8 cellular contexts compared by ENCODE assay signal in genomic region chr16:67431805-67432476, GRCh38. TPM values are rescaled to one million over a fixed set of nuclear protein-coding genes. Genes with fewer than 3 reads are reported as not detected.
A peak's percentile ranks its signal among the peaks of the same experiment; 100 is the strongest.
DNase-seq lines count a peak whose midpoint lies in the region; ATAC-seq, FAIRE-seq and TF ChIP-seq lines count a peak whose summit lies in the region.

No MANE protein-coding gene starts in this region.

- POLR2A ChIA-PET in activated B cell treated with CpG ODN at 0.5 μM for 24 hours (lab: Charles Lee): interaction anchor here (0.6 to 0.8 kb wide), 4 partner anchors 26 to 287 kb away, joined by 3 to 10 read pairs (median 6); partner anchors contain the start of gene GFOD2

- 50% methylated on average over 12 of the region's 12 CpGs for WGBS in thymus

- peak overlapping the region; percentile 65 for H3K4me3 Mint-ChIP-seq in activated T-cell treated with anti-CD3 and anti-CD28 coated beads, Interleukin-2, amount 50 U/mL, for 4 hours
- peak overlapping the region; percentile 70 for H3K4me3 Mint-ChIP-seq in activated B cell treated with CpG ODN at 0.5 μM for 24 hours

- H3K9me3 Mint-ChIP-seq in activated T-cell treated with anti-CD3 and anti-CD28 coated beads, Interleukin-2, amount 50 U/mL, for 4 hours: no peaks in the 10 kb centered on the region
- no peaks in the 10 kb centered on the region for H3K9me3 Mint-ChIP-seq in activated B cell treated with CpG ODN at 0.5 μM for 24 hours

- peak overlapping the region; percentile 89 to 95 for H3K9ac ChIP-seq in kidney (ENCODE audit: low read length in 2 of 2)

- peaks cover 51% of the 10 kb centered on the region for H3K27me3 ChIP-seq in thymus (ENCODE audit: control insufficient read depth, insufficient read depth)

- H3K27me3 Mint-ChIP-seq in activated T-cell treated with anti-CD3 and anti-CD28 coated beads, Interleukin-2, amount 50 U/mL, for 4 hours (ENCODE audit: low read depth): peaks cover 21% of the 10 kb centered on the region
- peaks cover 22% of the 10 kb centered on the region for H3K27me3 Mint-ChIP-seq in activated B cell treated with CpG ODN at 0.5 μM for 24 hours

- FAIRE-seq in kidney (lab: Jason Lieb, UNC): no peak

- H3K36me3 Mint-ChIP-seq in activated T-cell treated with anti-CD3 and anti-CD28 coated beads, Interleukin-2, amount 50 U/mL, for 4 hours (ENCODE audit: insufficient read depth): peaks cover 5% of the 10 kb centered on the region
- peaks cover 10% of the 10 kb centered on the region for H3K36me3 Mint-ChIP-seq in activated B cell treated with CpG ODN at 0.5 μM for 24 hours (ENCODE audit: low read depth)

- peaks cover 8% of the 10 kb centered on the region for H3K4me1 Mint-ChIP-seq in activated T-cell treated with anti-CD3 and anti-CD28 coated beads, Interleukin-2, amount 50 U/mL, for 4 hours (ENCODE audit: low read depth)
- peaks cover 40% of the 10 kb centered on the region for H3K4me1 Mint-ChIP-seq in activated B cell treated with CpG ODN at 0.5 μM for 24 hours

- no peaks in the 10 kb centered on the region for H3K9me3 ChIP-seq in kidney (ENCODE audit: control insufficient read depth in 1 of 2, low read length in 2 of 2)
- no peaks in the 10 kb centered on the region for H3K9me3 ChIP-seq in thymus (ENCODE audit: control insufficient read depth)

- ATAC-seq in activated T-cell treated with anti-CD3 and anti-CD28 coated beads, Interleukin-2, amount 50 U/mL, for 4 hours: no peak
- ATAC-seq in activated B cell treated with CpG ODN at 0.5 μM for 24 hours (ENCODE audit: low read depth): no peak

- H3K27ac Mint-ChIP-seq in activated B cell treated with CpG ODN at 0.5 μM for 24 hours: no peak overlapping the region

- intact Hi-C loops in activated B cell treated with CpG ODN at 0.5 μM for 24 hours (cut with micrococcal nuclease): no loop called here
- intact Hi-C loops in kidney (cut with DNase I): no loop called here

- H3K4me3 ChIP-seq in kidney (ENCODE audit: low read length in 2 of 2) (peak overlapping the region; percentile 70 to 86), thymus (ENCODE audit: low read length) (peak overlapping the region; percentile 49)

- no peak for TF ChIP-seq CTCF in activated B cell treated with CpG ODN at 0.5 μM for 24 hours (IDR thresholded peaks at IDR 0.05)
- TF ChIP-seq CTCF in kidney (IDR thresholded peaks at IDR 0.05; ENCODE audit: borderline replicate concordance, extremely low read depth, insufficient read depth): no peak

- H3K36me3 ChIP-seq in kidney (ENCODE audit: control insufficient read depth in 1 of 2, insufficient read depth in 2 of 2, low read length in 2 of 2) (peaks cover 5 to 7% of the 10 kb centered on the region in 2 donors), thymus (ENCODE audit: control insufficient read depth, insufficient read depth) (peaks cover 10% of the 10 kb centered on the region)

- no peak for DNase-seq in activated T-cell treated with anti-CD3 and anti-CD28 coated beads, Interleukin-2, amount 50 U/mL, for 4 hours
- no peak for DNase-seq in activated T-cell treated with anti-CD3 and anti-CD28 coated beads, Interleukin-2, amount 50 U/mL, for 48 hours
- DNase-seq in activated B cell treated with CpG ODN at 0.5 μM for 24 hours (no peak), kidney (peak; percentile 72), GM03348 (ENCODE audit: low spot score) (no peak), GDM1 (lab: John Stamatoyannopoulos, UW) (no peak), NCI-H1930 (lab: John Stamatoyannopoulos, UW) (no peak)

- peak overlapping the region; percentile 93 to 98 for H3K27ac ChIP-seq in kidney (ENCODE audit: low read depth in 2 of 2, low read length in 2 of 2)
- no peak overlapping the region for H3K27ac ChIP-seq in thymus (ENCODE audit: low read depth)

- CTCF ChIA-PET in activated B cell treated with CpG ODN at 0.5 μM for 24 hours (lab: Charles Lee): no interaction called here

- H3K4me1 ChIP-seq in kidney (ENCODE audit: control insufficient read depth in 1 of 2, insufficient read depth in 1 of 2, low read depth in 1 of 2, low read length in 2 of 2) (peaks cover 35 to 49% of the 10 kb centered on the region in 2 donors), thymus (ENCODE audit: control insufficient read depth, insufficient read depth, low read length) (no peaks in the 10 kb centered on the region)

RNA-seq across cellular contexts. Expression of gene HSD11B2, which starts 1.0 kb away (rescaled TPM):
- 1 to 10 TPM; 3.9 to 6.1 (median 5.2) TPM for total RNA-seq in activated T-cell treated with anti-CD3 and anti-CD28 coated beads, Interleukin-2, amount 50 U/mL, for 4 hours
- 0.49 TPM in 1 of 2 replicates, not detected in the other for total RNA-seq in activated B cell treated with CpG ODN at 0.5 μM for 24 hours
- 139 TPM for total RNA-seq in kidney
- 1,022 TPM for polyA plus RNA-seq in kidney (ENCODE audit: insufficient read depth, low read depth, low replicate concordance)
- polyA plus RNA-seq in thymus: 7.8 TPM

RNA-seq across cellular contexts. Expression of gene ZDHHC1, which starts 15.7 kb away (rescaled TPM):
- under 1 TPM; 0.61 to 0.99 (median 0.79) TPM for total RNA-seq in activated T-cell treated with anti-CD3 and anti-CD28 coated beads, Interleukin-2, amount 50 U/mL, for 4 hours
- total RNA-seq in activated B cell treated with CpG ODN at 0.5 μM for 24 hours (2.8 and 3.8 TPM in 2 replicates), kidney (23.6 TPM)
- polyA plus RNA-seq in kidney (ENCODE audit: insufficient read depth, low read depth, low replicate concordance) (14.6 TPM), thymus (2.5 TPM)

RNA-seq across cellular contexts. Expression of gene TPPP3, which starts 38.6 kb away (rescaled TPM):
- total RNA-seq in activated T-cell treated with anti-CD3 and anti-CD28 coated beads, Interleukin-2, amount 50 U/mL, for 4 hours: under 1 TPM in 1 of 3 donors, not detected in 2; 0.20 TPM
- total RNA-seq in activated B cell treated with CpG ODN at 0.5 μM for 24 hours: 0.15 TPM in 1 of 2 replicates, not detected in the other
- 8.2 TPM for total RNA-seq in kidney
- polyA plus RNA-seq in kidney (ENCODE audit: insufficient read depth, low read depth, low replicate concordance): 108 TPM
- 9.0 TPM for polyA plus RNA-seq in thymus

RNA-seq across cellular contexts. Expression of gene ATP6V0D1, which starts 49.0 kb away (rescaled TPM):
- total RNA-seq in activated T-cell treated with anti-CD3 and anti-CD28 coated beads, Interleukin-2, amount 50 U/mL, for 4 hours: 10 to 100 TPM; 36.0 to 49.1 (median 44.5) TPM
- total RNA-seq in activated B cell treated with CpG ODN at 0.5 μM for 24 hours: 70.2 and 74.5 TPM in 2 replicates
- 100 TPM for total RNA-seq in kidney
- 208 TPM for polyA plus RNA-seq in kidney (ENCODE audit: insufficient read depth, low read depth, low replicate concordance)
- 44.8 TPM for polyA plus RNA-seq in thymus

RNA-seq across cellular contexts. Expression of gene AGRP, which starts 51.4 kb away (rescaled TPM):
- not detected for total RNA-seq in activated T-cell treated with anti-CD3 and anti-CD28 coated beads, Interleukin-2, amount 50 U/mL, for 4 hours
- total RNA-seq in activated B cell treated with CpG ODN at 0.5 μM for 24 hours (not detected in 2 replicates), kidney (not detected)
- polyA plus RNA-seq in kidney (ENCODE audit: insufficient read depth, low read depth, low replicate concordance) (2.7 TPM), thymus (0.87 TPM)

Comparison
In these comparisons a context has a peak if more than half of its experiments do, and no peak if none do; other contexts are left out.
1. RNA of gene HSD11B2, which starts 1.0 kb away (total RNA-seq): 139 TPM in kidney (single experiment); 3.9 to 6.1 TPM in activated T-cell treated with anti-CD3 and anti-CD28 coated beads, Interleukin-2, amount 50 U/mL, for 4 hours and 0.49 TPM in activated B cell treated with CpG ODN at 0.5 μM for 24 hours; every median in the first group is over 10 times any median in the second.